ENCODE assay signal across 7 cellular contexts in the genomic region with DNA sequence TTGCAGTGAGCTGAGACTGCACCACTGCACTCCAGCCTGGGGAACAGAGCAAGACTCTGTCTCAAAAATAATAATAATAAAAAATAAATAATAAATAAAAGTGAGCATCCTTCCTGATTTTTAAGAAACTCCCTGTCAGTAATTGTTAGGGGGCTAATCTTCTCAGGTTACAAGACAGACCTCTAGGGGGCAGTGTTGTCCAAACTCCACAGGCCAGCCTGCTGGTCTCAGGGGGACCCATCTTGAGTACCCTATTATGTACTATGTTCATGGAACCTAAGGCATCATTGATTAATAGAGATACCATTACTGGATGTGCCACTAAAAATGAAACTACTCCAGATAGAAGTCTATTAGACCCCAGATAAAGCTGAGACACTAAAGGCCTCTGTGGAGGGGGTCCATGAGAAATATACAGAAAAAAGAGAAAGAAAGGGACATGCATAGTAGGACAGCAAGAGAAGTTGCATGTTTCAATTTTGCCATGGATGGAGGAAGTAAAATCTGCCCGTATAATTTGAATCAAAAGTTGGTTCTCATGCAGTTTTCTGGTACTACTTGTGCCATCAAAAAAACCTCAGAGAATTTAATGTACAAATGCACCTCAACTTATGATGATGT.
DNase-seq lines count a peak whose midpoint lies in the region; ATAC-seq, FAIRE-seq and TF ChIP-seq lines count a peak whose summit lies in the region.

No MANE protein-coding gene starts in this region.

- DNase-seq in H7 (peak; percentile 73), H1 (ENCODE audit: low read depth in 1 of 2, low spot score in 2 of 2) (no peak), smooth muscle cell (lab: John Stamatoyannopoulos, UW; ENCODE audit: unreplicated experiment) (no peak), putamen (ENCODE audit: low spot score) (no peak), HuH-7.5 (ENCODE audit: low spot score) (no peak)
- DNase-seq in activated CD4-positive, CD25-positive, alpha-beta regulatory T cell treated with anti-CD3 and anti-CD28 coated beads, Interleukin-2, amount 50 U/mL, for 16 hours (ENCODE audit: low read depth, low spot score), result peak; percentile 49

- H2BK15ac ChIP-seq in H1 (ENCODE audit: low read length), result no peak overlapping the region

- no peak overlapping the region for H3K4ac ChIP-seq in H1 (replicated peaks; ENCODE audit: insufficient read length, low read depth, low read length)

- TF ChIP-seq EP300 in H1 (IDR thresholded peaks at IDR 0.05; ENCODE audit: borderline replicate concordance in 1 of 2, low read depth in 2 of 2, low read length in 2 of 2), result no peak

- no peak overlapping the region for H3K23ac ChIP-seq in H1 (ENCODE audit: insufficient read length)

- no peaks in the 10 kb centered on the region for H3K36me3 ChIP-seq in H7 (replicated peaks; ENCODE audit: control insufficient read depth, insufficient read depth, low read length)
- H3K36me3 ChIP-seq in H1 (ENCODE audit: control insufficient read depth in 2 of 4, insufficient read depth in 4 of 4, low read length in 3 of 4), result no peaks in the 10 kb centered on the region
- no peaks in the 10 kb centered on the region for H3K36me3 ChIP-seq in smooth muscle cell (ENCODE audit: low read depth)

- H3K23me2 ChIP-seq in H1 (ENCODE audit: low read depth, low read length), result no peaks in the 10 kb centered on the region

- no peak overlapping the region for H3K18ac ChIP-seq in H1 (ENCODE audit: extremely low read depth, low read length)

- H4K20me1 ChIP-seq in H1 (replicated peaks in 1 of 2; ENCODE audit: control insufficient read depth in 1 of 2, insufficient read depth in 2 of 2, low read length in 2 of 2) (no peaks in the 10 kb centered on the region), smooth muscle cell (ENCODE audit: low read depth) (no peaks in the 10 kb centered on the region)

- H3K27me3 ChIP-seq in H7 (ENCODE audit: control insufficient read depth, insufficient read depth, low read length), result no peaks in the 10 kb centered on the region
- H3K27me3 ChIP-seq in H1 (replicated peaks in 1 of 4; ENCODE audit: control insufficient read depth in 3 of 4, extremely low read depth in 1 of 4, insufficient read depth in 3 of 4, low read length in 3 of 4), result no peaks in the 10 kb centered on the region
- no peaks in the 10 kb centered on the region for H3K27me3 ChIP-seq in smooth muscle cell (ENCODE audit: low read depth)

- no peak for FAIRE-seq in H1 (lab: Jason Lieb, UNC)

- no peak overlapping the region for H2AK5ac ChIP-seq in H1 (ENCODE audit: low read depth, low read length)

- H4K5ac ChIP-seq in H1 (ENCODE audit: insufficient read length, low read depth, low read length), result no peak overlapping the region

- CTCF ChIA-PET in H1 (lab: Charles Lee; ENCODE audit: partially characterized antibody), result interaction anchor here (0.6 to 5.3 kb wide), 18 partner anchors 8 to 520 kb away, joined by 3 to 30 read pairs (median 6); no protein-coding TSS in a partner anchor

- no peak overlapping the region for H2BK20ac ChIP-seq in H1 (ENCODE audit: low read length)

- POLR2A ChIA-PET in H1 (lab: Charles Lee; ENCODE audit: partially characterized antibody), result no interaction called here

- H2BK120ac ChIP-seq in H1 (replicated peaks; ENCODE audit: low read depth, low read length), result no peak overlapping the region

- peak; percentile 47 to 57 (median 50) for TF ChIP-seq CTCF in H1 (IDR thresholded peaks at IDR 0.05; ENCODE audit: control extremely low read depth in 1 of 3, insufficient read depth in 1 of 3, low read depth in 1 of 3, low read length in 3 of 3)
- TF ChIP-seq CTCF in smooth muscle cell (IDR thresholded peaks at IDR 0.05; ENCODE audit: borderline replicate concordance, insufficient read depth, poor library complexity, severe bottlenecking), result peak; percentile 60

- H3K79me1 ChIP-seq in H1 (ENCODE audit: low read depth, low read length), result no peaks in the 10 kb centered on the region

- WGBS in H1 (ENCODE audit: extremely low coverage in 1 of 2, insufficient coverage in 1 of 2, insufficient read length in 1 of 2, insufficient replicate concordance in 2 of 2, low coverage in 1 of 2, low lambda C conversion rate in 2 of 2, missing lambda C conversion rate in 1 of 2), 2 experiments, result 83% methylated on average over 1 of the region's 1 CpG; no CpG with 5 or more reads in 1 of the 2 experiments
- 94% methylated on average over 1 of the region's 1 CpG for WGBS in smooth muscle cell (ENCODE audit: low lambda C conversion rate)

- H2AFZ ChIP-seq in H1 (ENCODE audit: low read length), result no peak overlapping the region
- H2AFZ ChIP-seq in smooth muscle cell (ENCODE audit: low read depth), result no peak overlapping the region

- peaks cover 9% of the 10 kb centered on the region for H3F3A ChIP-seq in smooth muscle cell (ENCODE audit: low read depth)

- H3K9me3 ChIP-seq in H1 (ENCODE audit: insufficient read depth in 2 of 2, low read depth in 1 of 2, low read length in 1 of 2) (peaks cover 8 to 10% of the 10 kb centered on the region in 2 experiments; a peak in 2 of 4 replicates), smooth muscle cell (replicated peaks; ENCODE audit: low read depth) (no peaks in the 10 kb centered on the region)

- no peak for ATAC-seq in HG02973 (IDR thresholded peaks at IDR 0.05; ENCODE audit: unreplicated experiment)

- no peak overlapping the region for H4K91ac ChIP-seq in H1 (replicated peaks; ENCODE audit: insufficient read length, low read length)

- H3K4me3 ChIP-seq in H7 (ENCODE audit: insufficient read depth, low read depth, low read length), result no peak overlapping the region
- H3K4me3 ChIP-seq in H1 (ENCODE audit: extremely low read depth in 1 of 4, insufficient read depth in 2 of 4, low read depth in 3 of 4, low read length in 4 of 4), result no peak overlapping the region
- no peak overlapping the region for H3K4me3 ChIP-seq in smooth muscle cell

- H3K14ac ChIP-seq in H1 (ENCODE audit: insufficient read length), result no peak overlapping the region

- no peak overlapping the region for H3K4me2 ChIP-seq in H1 (ENCODE audit: insufficient read depth in 1 of 2, low read depth in 2 of 2, low read length in 2 of 2)
- H3K4me2 ChIP-seq in smooth muscle cell, result no peak overlapping the region

- H3K4me1 ChIP-seq in H1 (replicated peaks in 1 of 4; ENCODE audit: control insufficient read depth in 3 of 4, insufficient read depth in 4 of 4, low read length in 3 of 4) (peaks cover 2 to 9% (median 3%) of the 10 kb centered on the region in 4 experiments), smooth muscle cell (ENCODE audit: low read depth) (peaks cover 4% of the 10 kb centered on the region)

- no peak for TF ChIP-seq POLR2A in H1 (IDR thresholded peaks at IDR 0.05; ENCODE audit: control extremely low read depth in 1 of 2, low read depth in 2 of 2, low read length in 2 of 2)

- H2BK12ac ChIP-seq in H1 (ENCODE audit: low read depth, low read length), result no peak overlapping the region

- H3K9ac ChIP-seq in H1 (replicated peaks in 1 of 4; ENCODE audit: extremely low read depth in 1 of 4, low read depth in 3 of 4, low read length in 3 of 4) (no peak overlapping the region), smooth muscle cell (ENCODE audit: low read depth) (no peak overlapping the region)

- TF ChIP-seq RAD21 in H1 (IDR thresholded peaks at IDR 0.05 in 1 of 2, conservative IDR thresholded peaks at IDR 0.05 in 1 of 2; ENCODE audit: low read depth in 2 of 2, low read length in 2 of 2), result peak; percentile 62 to 72

- H4K8ac ChIP-seq in H1 (ENCODE audit: extremely low read depth, insufficient read depth, low read length), result no peak overlapping the region

- H3K56ac ChIP-seq in H1 (replicated peaks; ENCODE audit: insufficient read length, low read depth, low read length), result no peak overlapping the region

- H2BK5ac ChIP-seq in H1 (ENCODE audit: low read depth, low read length), result no peak overlapping the region

- H3K79me2 ChIP-seq in H1 (ENCODE audit: control insufficient read depth in 1 of 2, insufficient read depth in 2 of 2, low read length in 2 of 2) (no peaks in the 10 kb centered on the region), smooth muscle cell (ENCODE audit: low read depth) (no peaks in the 10 kb centered on the region)

- H3K27ac ChIP-seq in H1 (ENCODE audit: low read depth, low read length) (no peak overlapping the region), smooth muscle cell (ENCODE audit: low read depth) (no peak overlapping the region)

TF ChIP-seq in H1, 55 proteins besides CTCF, POLR2A, EP300 and RAD21 (continues in another document):
- TF ChIP-seq CTBP2 (IDR thresholded peaks at IDR 0.05; ENCODE audit: borderline replicate concordance, insufficient read depth, insufficient read length, low read length), result no peak
- TF ChIP-seq TBP (IDR thresholded peaks at IDR 0.05; ENCODE audit: low read depth, low read length), result no peak
- no peak for TF ChIP-seq BCL11A (IDR thresholded peaks at IDR 0.05; ENCODE audit: low read depth in 2 of 2, low read length in 2 of 2)
- TF ChIP-seq, protein P1, sequence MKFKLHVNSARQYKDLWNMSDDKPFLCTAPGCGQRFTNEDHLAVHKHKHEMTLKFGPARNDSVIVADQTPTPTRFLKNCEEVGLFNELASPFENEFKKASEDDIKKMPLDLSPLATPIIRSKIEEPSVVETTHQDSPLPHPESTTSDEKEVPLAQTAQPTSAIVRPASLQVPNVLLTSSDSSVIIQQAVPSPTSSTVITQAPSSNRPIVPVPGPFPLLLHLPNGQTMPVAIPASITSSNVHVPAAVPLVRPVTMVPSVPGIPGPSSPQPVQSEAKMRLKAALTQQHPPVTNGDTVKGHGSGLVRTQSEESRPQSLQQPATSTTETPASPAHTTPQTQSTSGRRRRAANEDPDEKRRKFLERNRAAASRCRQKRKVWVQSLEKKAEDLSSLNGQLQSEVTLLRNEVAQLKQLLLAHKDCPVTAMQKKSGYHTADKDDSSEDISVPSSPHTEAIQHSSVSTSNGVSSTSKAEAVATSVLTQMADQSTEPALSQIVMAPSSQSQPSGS (IDR thresholded peaks at IDR 0.05; ENCODE audit: low read length), result no peak
- no peak for TF ChIP-seq CBX8 (IDR thresholded peaks at IDR 0.05; ENCODE audit: borderline replicate concordance, low read depth, low read length)
- TF ChIP-seq CBX5 (IDR thresholded peaks at IDR 0.05; ENCODE audit: low read depth, low read length), result no peak
- TF ChIP-seq, protein P2, sequence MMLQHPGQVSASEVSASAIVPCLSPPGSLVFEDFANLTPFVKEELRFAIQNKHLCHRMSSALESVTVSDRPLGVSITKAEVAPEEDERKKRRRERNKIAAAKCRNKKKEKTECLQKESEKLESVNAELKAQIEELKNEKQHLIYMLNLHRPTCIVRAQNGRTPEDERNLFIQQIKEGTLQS (IDR thresholded peaks at IDR 0.05; ENCODE audit: insufficient read depth, low read depth, low read length), result no peak
- TF ChIP-seq, protein P3, sequence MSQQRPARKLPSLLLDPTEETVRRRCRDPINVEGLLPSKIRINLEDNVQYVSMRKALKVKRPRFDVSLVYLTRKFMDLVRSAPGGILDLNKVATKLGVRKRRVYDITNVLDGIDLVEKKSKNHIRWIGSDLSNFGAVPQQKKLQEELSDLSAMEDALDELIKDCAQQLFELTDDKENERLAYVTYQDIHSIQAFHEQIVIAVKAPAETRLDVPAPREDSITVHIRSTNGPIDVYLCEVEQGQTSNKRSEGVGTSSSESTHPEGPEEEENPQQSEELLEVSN (IDR thresholded peaks at IDR 0.05), result no peak
- TF ChIP-seq PHF8 (conservative IDR thresholded peaks at IDR 0.05; ENCODE audit: low read depth, low read length), result no peak
- no peak for TF ChIP-seq SP4 (IDR thresholded peaks at IDR 0.05; ENCODE audit: low read length)
- no peak for TF ChIP-seq CEBPB (IDR thresholded peaks at IDR 0.05; ENCODE audit: low read depth, low read length)

Comparison
In these comparisons a context has a peak if more than half of its experiments do, and no peak if none do; other contexts are left out.
1. DNase-seq: peak in H7 (single experiment) and activated CD4-positive, CD25-positive, alpha-beta regulatory T cell treated with anti-CD3 and anti-CD28 coated beads, Interleukin-2, amount 50 U/mL, for 16 hours (single experiment); none in H1 (0 of 2), smooth muscle cell (single experiment), putamen (single experiment) and HuH-7.5 (single experiment).